ENCODE assay signal across 10 cellular contexts in genomic region chr3:21705769-21706168, GRCh38. TPM values are rescaled to one million over a fixed set of nuclear protein-coding genes. Genes with fewer than 3 reads are reported as not detected.
DNase-seq lines count a peak whose midpoint lies in the region; ATAC-seq and TF ChIP-seq lines count a peak whose summit lies in the region.
"Had no signal": no experiment of that assay in that cellular context is flagged by ENCODE, and none has a peak within 500 bp of the region (broad histone marks: within the 10 kb centered on the region; RNA-seq: fewer than 3 reads in every experiment).

No MANE protein-coding gene starts in this region.

- H3K36me3 ChIP-seq in osteoblast (ENCODE audit: insufficient read depth, low read length) (no peaks in the 10 kb centered on the region), colonic mucosa (no peaks in the 10 kb centered on the region)

- POLR2A ChIA-PET in activated CD4-positive, alpha-beta T cell treated with anti-CD3 and anti-CD28 coated beads for 36 hours (lab: Charles Lee), result interaction anchor here (0.5 kb wide), 1 partner anchor 235 kb away, joined by 8 read pairs; no protein-coding TSS in a partner anchor

- H3K4me1 ChIP-seq in osteoblast (ENCODE audit: insufficient read depth, low read length), result peaks cover 4% of the 10 kb centered on the region
- no peaks in the 10 kb centered on the region for H3K4me1 ChIP-seq in colonic mucosa

- peaks cover 3% of the 10 kb centered on the region for H3K9me3 Mint-ChIP-seq in activated CD4-positive, alpha-beta T cell treated with anti-CD3 and anti-CD28 coated beads for 36 hours (ENCODE audit: low read depth)

- H3K9me3 ChIP-seq in osteoblast (ENCODE audit: low read depth, low read length) (no peaks in the 10 kb centered on the region), colonic mucosa (no peaks in the 10 kb centered on the region)

- no peaks in the 10 kb centered on the region for H3K27me3 ChIP-seq in osteoblast (ENCODE audit: insufficient read depth, low read length)
- no peaks in the 10 kb centered on the region for H3K27me3 ChIP-seq in colonic mucosa

- H3K4me3 ChIP-seq in osteoblast (ENCODE audit: insufficient read depth, low read length) (no peak overlapping the region), colonic mucosa (no peak overlapping the region)

- DNase-seq in ELR (ENCODE audit: low read depth) (peak; percentile 8), SW 1271 (lab: John Stamatoyannopoulos, UW) (peak; percentile 36 to 74), fibroblast of peridontal ligament (ENCODE audit: extremely low read depth) (peak; percentile 73), osteoblast (ENCODE audit: insufficient read length, low spot score, missing footprints) (peak; percentile 65), COLO668 (lab: John Stamatoyannopoulos, UW; ENCODE audit: unreplicated experiment) (no peak), colonic mucosa (no peak), NCI-H345 (lab: John Stamatoyannopoulos, UW) (no peak)
- no peak for DNase-seq in activated CD4-positive, alpha-beta T cell treated with anti-CD3 and anti-CD28 coated beads for 36 hours
- DNase-seq: central memory CD4-positive, alpha-beta T cell; DMS153 had no signal

- ATAC-seq in activated CD4-positive, alpha-beta T cell treated with anti-CD3 and anti-CD28 coated beads for 36 hours, result no peak

- no peak overlapping the region for H3K4me2 ChIP-seq in osteoblast (ENCODE audit: insufficient read depth, low read length)

- no peak overlapping the region for H3K9ac ChIP-seq in colonic mucosa (ENCODE audit: low read depth in 2 of 2, low read length in 2 of 2)

- H3K27me3 Mint-ChIP-seq in activated CD4-positive, alpha-beta T cell treated with anti-CD3 and anti-CD28 coated beads for 36 hours, result no peaks in the 10 kb centered on the region

- CTCF ChIA-PET in activated CD4-positive, alpha-beta T cell treated with anti-CD3 and anti-CD28 coated beads for 36 hours (lab: Charles Lee), result no interaction called here

- H3K4me1 Mint-ChIP-seq in activated CD4-positive, alpha-beta T cell treated with anti-CD3 and anti-CD28 coated beads for 36 hours, result no peaks in the 10 kb centered on the region

- intact Hi-C loops in activated CD4-positive, alpha-beta T cell treated with anti-CD3 and anti-CD28 coated beads for 36 hours (cut with DNase I, micrococcal nuclease), result no loop called here
- intact Hi-C loops in colonic mucosa (cut with DNase I), result no loop called here

- no peak overlapping the region for H3K27ac ChIP-seq in osteoblast (ENCODE audit: low read depth, low read length)
- no peak overlapping the region for H3K27ac ChIP-seq in colonic mucosa

- H3K36me3 Mint-ChIP-seq in activated CD4-positive, alpha-beta T cell treated with anti-CD3 and anti-CD28 coated beads for 36 hours (ENCODE audit: low read depth), result no peaks in the 10 kb centered on the region

- H4K20me1 ChIP-seq in osteoblast (ENCODE audit: insufficient read depth, low read length), result no peaks in the 10 kb centered on the region

- H3K27ac Mint-ChIP-seq in activated CD4-positive, alpha-beta T cell treated with anti-CD3 and anti-CD28 coated beads for 36 hours, result no peak overlapping the region

- H2AFZ ChIP-seq in osteoblast (ENCODE audit: low read length), result no peak overlapping the region

- no peaks in the 10 kb centered on the region for H3K79me2 ChIP-seq in osteoblast (ENCODE audit: insufficient read depth, low read length)

- H3K4me3 Mint-ChIP-seq in activated CD4-positive, alpha-beta T cell treated with anti-CD3 and anti-CD28 coated beads for 36 hours, result no peak overlapping the region

- no peak for TF ChIP-seq CTCF in osteoblast (IDR thresholded peaks at IDR 0.05; ENCODE audit: extremely low read depth, low read depth, low read length)
- TF ChIP-seq CTCF in colonic mucosa (IDR thresholded peaks at IDR 0.05), result no peak

RNA-seq across cellular contexts. Expression of gene ZNF385D, which starts 45.2 kb away (rescaled TPM):
- total RNA-seq in osteoblast (2.5 and 2.9 TPM in 2 replicates), colonic mucosa (1 to 10 TPM; 1.5 to 2.6 TPM)
- not detected for total RNA-seq in activated CD4-positive, alpha-beta T cell treated with anti-CD3 and anti-CD28 coated beads for 36 hours

Comparison
In these comparisons a context has a peak if more than half of its experiments do, and no peak if none do; other contexts are left out.
1. DNase-seq: peak in ELR (single experiment), SW 1271 (2 of 2), fibroblast of peridontal ligament (single experiment) and osteoblast (single experiment); none in COLO668 (single experiment), activated CD4-positive, alpha-beta T cell treated with anti-CD3 and anti-CD28 coated beads for 36 hours (single experiment), colonic mucosa (single experiment) and NCI-H345 (single experiment).